Comparison of ENCODE assay signal across 8 cellular contexts in the genomic region with DNA sequence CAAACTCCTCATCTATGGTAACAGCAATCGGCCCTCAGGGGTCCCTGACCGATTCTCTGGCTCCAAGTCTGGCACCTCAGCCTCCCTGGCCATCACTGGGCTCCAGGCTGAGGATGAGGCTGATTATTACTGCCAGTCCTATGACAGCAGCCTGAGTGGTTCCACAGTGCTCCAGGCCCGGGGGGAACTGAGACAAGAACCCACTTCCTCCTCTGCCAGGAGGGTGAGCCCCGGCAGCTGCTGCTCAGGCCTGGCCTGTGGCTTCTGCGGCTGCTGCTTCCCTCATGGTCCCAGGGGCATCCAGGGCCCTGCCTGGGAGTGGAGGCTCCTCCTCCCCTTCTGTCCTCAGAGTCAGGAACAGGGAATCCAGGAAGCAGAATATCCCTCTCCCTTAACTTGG.
A peak's percentile ranks its signal among the peaks of the same experiment; 100 is the strongest.
DNase-seq lines count a peak whose midpoint lies in the region; ATAC-seq lines count a peak whose summit lies in the region.
"Had no signal": no experiment of that assay in that cellular context is flagged by ENCODE, and none has a peak within 500 bp of the region (broad histone marks: within the 10 kb centered on the region; RNA-seq: fewer than 3 reads in every experiment).

No MANE protein-coding gene starts in this region.

- ATAC-seq in stimulated activated memory B cell treated with anti-CD40 and anti-IgM and Interleukin-4, amounts not matched to agents 10 μg/mL and 1 μg/mL and 100 μg/mL, for 72 hours: peak; percentile 98
- ATAC-seq in HG02970 (IDR thresholded peaks at IDR 0.05; ENCODE audit: low FRiP score, unreplicated experiment): no peak
- no peak for ATAC-seq in activated CD8-positive, alpha-beta memory T cell treated with anti-CD3 and anti-CD28 coated beads, Interleukin-2, amount 10 ng/mL, durations not matched to agents 7 days and 5 days

- peak overlapping the region; percentile 18 for H3K27ac Mint-ChIP-seq in stimulated activated memory B cell treated with anti-CD40 and anti-IgM and Interleukin-4, amounts not matched to agents 10 μg/mL and 1 μg/mL and 100 μg/mL, for 72 hours
- no peak overlapping the region for H3K27ac Mint-ChIP-seq in activated CD8-positive, alpha-beta memory T cell treated with anti-CD3 and anti-CD28 coated beads, Interleukin-2, amount 10 ng/mL, durations not matched to agents 7 days and 5 days

- H3K9me3 Mint-ChIP-seq in stimulated activated memory B cell treated with anti-CD40 and anti-IgM and Interleukin-4, amounts not matched to agents 10 μg/mL and 1 μg/mL and 100 μg/mL, for 72 hours: no peaks in the 10 kb centered on the region
- no peaks in the 10 kb centered on the region for H3K9me3 Mint-ChIP-seq in activated CD8-positive, alpha-beta memory T cell treated with anti-CD3 and anti-CD28 coated beads, Interleukin-2, amount 10 ng/mL, durations not matched to agents 7 days and 5 days (ENCODE audit: low read depth)

- H3K36me3 Mint-ChIP-seq in stimulated activated memory B cell treated with anti-CD40 and anti-IgM and Interleukin-4, amounts not matched to agents 10 μg/mL and 1 μg/mL and 100 μg/mL, for 72 hours: no peaks in the 10 kb centered on the region
- no peaks in the 10 kb centered on the region for H3K36me3 Mint-ChIP-seq in activated CD8-positive, alpha-beta memory T cell treated with anti-CD3 and anti-CD28 coated beads, Interleukin-2, amount 10 ng/mL, durations not matched to agents 7 days and 5 days

- peak overlapping the region; percentile 28 for H3K4me3 Mint-ChIP-seq in stimulated activated memory B cell treated with anti-CD40 and anti-IgM and Interleukin-4, amounts not matched to agents 10 μg/mL and 1 μg/mL and 100 μg/mL, for 72 hours
- no peak overlapping the region for H3K4me3 Mint-ChIP-seq in activated CD8-positive, alpha-beta memory T cell treated with anti-CD3 and anti-CD28 coated beads, Interleukin-2, amount 10 ng/mL, durations not matched to agents 7 days and 5 days

- CTCF ChIA-PET in activated CD8-positive, alpha-beta memory T cell treated with anti-CD3 and anti-CD28 coated beads, Interleukin-2, amount 10 ng/mL, durations not matched to agents 7 days and 5 days (lab: Charles Lee): no interaction called here

- peaks cover 10% of the 10 kb centered on the region for H3K27me3 Mint-ChIP-seq in stimulated activated memory B cell treated with anti-CD40 and anti-IgM and Interleukin-4, amounts not matched to agents 10 μg/mL and 1 μg/mL and 100 μg/mL, for 72 hours
- peaks cover 74% of the 10 kb centered on the region for H3K27me3 Mint-ChIP-seq in activated CD8-positive, alpha-beta memory T cell treated with anti-CD3 and anti-CD28 coated beads, Interleukin-2, amount 10 ng/mL, durations not matched to agents 7 days and 5 days

- peaks cover 61% of the 10 kb centered on the region for H3K4me1 Mint-ChIP-seq in stimulated activated memory B cell treated with anti-CD40 and anti-IgM and Interleukin-4, amounts not matched to agents 10 μg/mL and 1 μg/mL and 100 μg/mL, for 72 hours
- H3K4me1 Mint-ChIP-seq in activated CD8-positive, alpha-beta memory T cell treated with anti-CD3 and anti-CD28 coated beads, Interleukin-2, amount 10 ng/mL, durations not matched to agents 7 days and 5 days: peaks cover 2% of the 10 kb centered on the region

- DNase-seq in GM19238 (ENCODE audit: insufficient read length, low spot score): peak; percentile 26
- DNase-seq in NCI-H2171 (lab: John Stamatoyannopoulos, UW): peak; percentile 81
- DNase-seq in fibroblast of peridontal ligament (ENCODE audit: extremely low read depth): peak; percentile 14
- no peak for DNase-seq in activated CD8-positive, alpha-beta memory T cell treated with anti-CD3 and anti-CD28 coated beads, Interleukin-2, amount 10 ng/mL, durations not matched to agents 7 days and 5 days
- DNase-seq in DMS114 treated with DMSO at 0.1 percent for 48 hours (lab: John Stamatoyannopoulos, UW; ENCODE audit: unreplicated experiment): no peak
- DNase-seq: NCI-H146 had no signal

Comparison
In these comparisons a context has a peak if more than half of its experiments do, and no peak if none do; other contexts are left out.
1. DNase-seq: peak in GM19238 (single experiment), NCI-H2171 (single experiment) and fibroblast of peridontal ligament (single experiment); none in activated CD8-positive, alpha-beta memory T cell treated with anti-CD3 and anti-CD28 coated beads, Interleukin-2, amount 10 ng/mL, durations not matched to agents 7 days and 5 days (single experiment) and DMS114 treated with DMSO at 0.1 percent for 48 hours (single experiment).